ENCODE assay signal across 8 cellular contexts in genomic region chr1:21292991-21293536, GRCh38. TPM values are rescaled to one million over a fixed set of nuclear protein-coding genes. Genes with fewer than 3 reads are reported as not detected.
DNase-seq lines count a peak whose midpoint lies in the region; ATAC-seq and TF ChIP-seq lines count a peak whose summit lies in the region.

No MANE protein-coding gene starts in this region.

- peak overlapping the region; percentile 75 for H3K4me3 Mint-ChIP-seq in activated CD4-positive, alpha-beta memory T cell treated with anti-CD3 and anti-CD28 coated beads for 36 hours

- H3K9me3 Mint-ChIP-seq in activated CD4-positive, alpha-beta memory T cell treated with anti-CD3 and anti-CD28 coated beads for 36 hours = no peaks in the 10 kb centered on the region

- CTCF ChIA-PET in activated CD4-positive, alpha-beta memory T cell treated with anti-CD3 and anti-CD28 coated beads for 36 hours (lab: Charles Lee) = interaction anchor here (0.9 to 20.3 kb wide), 12 partner anchors 13 to 75 kb away, joined by 3 to 261 read pairs (median 12); no protein-coding TSS in a partner anchor

- peak; percentile 81 for DNase-seq in activated CD4-positive, alpha-beta memory T cell treated with anti-CD3 and anti-CD28 coated beads for 36 hours
- DNase-seq in lower lobe of right lung (no peak), NCI-H2029 (lab: John Stamatoyannopoulos, UW) (no peak), SK-N-DZ (ENCODE audit: low spot score) (no peak), NCI-H69 (lab: John Stamatoyannopoulos, UW) (no peak)

- H3K27me3 ChIP-seq in lower lobe of right lung (ENCODE audit: low read depth) (no peaks in the 10 kb centered on the region), subcutaneous abdominal adipose tissue (ENCODE audit: control insufficient read depth in 5 of 5, insufficient read depth in 4 of 5, low read length in 5 of 5) (no peaks in the 10 kb centered on the region)

- intact Hi-C loops in activated CD4-positive, alpha-beta memory T cell treated with anti-CD3 and anti-CD28 coated beads for 36 hours (cut with micrococcal nuclease) = loop anchor here (1.0 to 10.0 kb wide), 8 partner anchors 23 to 754 kb away; partner anchors contain the start of genes DDOST and USP48
- intact Hi-C loops in lower lobe of right lung (cut with DNase I) = no loop called here

- no peak overlapping the region for H3K9ac ChIP-seq in subcutaneous abdominal adipose tissue (ENCODE audit: low read length in 5 of 5)

- no peaks in the 10 kb centered on the region for H3K9me3 ChIP-seq in lower lobe of right lung
- H3K9me3 ChIP-seq in subcutaneous abdominal adipose tissue (ENCODE audit: control insufficient read depth in 5 of 5, low read length in 5 of 5) = no peaks in the 10 kb centered on the region

- H3K27ac ChIP-seq in lower lobe of right lung (peak overlapping the region; percentile 75), subcutaneous abdominal adipose tissue (ENCODE audit: low read depth, low read length) (peak overlapping the region; percentile 12)

- H3K4me3 ChIP-seq in lower lobe of right lung (peak overlapping the region; percentile 31), subcutaneous abdominal adipose tissue (ENCODE audit: low read depth in 1 of 5, low read length in 5 of 5) (no peak overlapping the region)

- peaks cover 23% of the 10 kb centered on the region for H3K36me3 Mint-ChIP-seq in activated CD4-positive, alpha-beta memory T cell treated with anti-CD3 and anti-CD28 coated beads for 36 hours

- peaks cover 79% of the 10 kb centered on the region for H3K4me1 Mint-ChIP-seq in activated CD4-positive, alpha-beta memory T cell treated with anti-CD3 and anti-CD28 coated beads for 36 hours (ENCODE audit: low read depth)

- H3K27me3 Mint-ChIP-seq in activated CD4-positive, alpha-beta memory T cell treated with anti-CD3 and anti-CD28 coated beads for 36 hours = no peaks in the 10 kb centered on the region

- H3K36me3 ChIP-seq in lower lobe of right lung (no peaks in the 10 kb centered on the region), subcutaneous abdominal adipose tissue (ENCODE audit: control insufficient read depth in 5 of 5, insufficient read depth in 5 of 5, low read length in 5 of 5) (no peaks in the 10 kb centered on the region)

- H3K4me1 ChIP-seq in lower lobe of right lung (peaks cover 66% of the 10 kb centered on the region), subcutaneous abdominal adipose tissue (ENCODE audit: control insufficient read depth in 5 of 5, insufficient read depth in 5 of 5, low read length in 5 of 5) (peaks cover 0 to 71% (median 49%) of the 10 kb centered on the region in 5 donors)

- POLR2A ChIA-PET in activated CD4-positive, alpha-beta memory T cell treated with anti-CD3 and anti-CD28 coated beads for 36 hours (lab: Charles Lee) = interaction anchor here (0.9 to 5.2 kb wide), 17 partner anchors 11 to 507 kb away, joined by 3 to 84 read pairs (median 5); no protein-coding TSS in a partner anchor

- peak overlapping the region; percentile 99 for H3K27ac Mint-ChIP-seq in activated CD4-positive, alpha-beta memory T cell treated with anti-CD3 and anti-CD28 coated beads for 36 hours

- TF ChIP-seq CTCF in lower lobe of right lung (IDR thresholded peaks at IDR 0.05) = no peak

- ATAC-seq in GM18867 (IDR thresholded peaks at IDR 0.05; ENCODE audit: unreplicated experiment) = peak; percentile 31
- ATAC-seq in HG03045 (IDR thresholded peaks at IDR 0.05; ENCODE audit: unreplicated experiment) = peak; percentile 27
- ATAC-seq in lower lobe of right lung = no peak

RNA-seq across cellular contexts. Expression of gene ECE1, which starts 2.8 kb away (rescaled TPM):
- 100 to 1,000 TPM; 137 to 144 TPM for total RNA-seq in activated CD4-positive, alpha-beta memory T cell treated with anti-CD3 and anti-CD28 coated beads for 36 hours
- total RNA-seq in lower lobe of right lung = 90.9 TPM
- 17.4 and 17.5 TPM in 2 replicates for polyA plus RNA-seq in SK-N-DZ (2014; cell fraction: cytosol; rRNA removed)
- 6.6 and 9.1 TPM in 2 replicates for polyA plus RNA-seq in SK-N-DZ (2014; cell fraction: nucleus; rRNA removed)

Comparison
In these comparisons a context has a peak if more than half of its experiments do, and no peak if none do; other contexts are left out.
1. ATAC-seq: peak in GM18867 (single experiment) and HG03045 (single experiment); none in lower lobe of right lung (0 of 2).